In the genomic region with DNA sequence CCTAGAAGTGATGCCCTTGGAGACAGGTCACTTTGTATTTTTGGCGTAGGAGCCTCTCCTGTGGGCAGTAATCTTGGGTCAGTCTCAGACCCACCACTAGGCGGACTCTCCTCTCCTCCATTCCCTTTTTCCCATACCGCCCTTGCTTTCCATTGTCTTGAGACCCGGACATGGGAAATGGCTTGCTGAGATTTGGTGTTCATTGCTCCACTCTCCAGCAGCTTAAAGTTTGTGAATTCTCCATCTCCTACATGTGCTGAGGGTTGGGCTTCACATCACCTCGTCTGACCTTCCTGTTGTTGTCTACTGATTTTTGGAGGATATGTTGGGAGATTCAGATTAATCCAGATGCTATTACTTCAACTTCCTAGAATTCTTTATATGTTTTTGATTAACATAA, we compare ENCODE assay signal across 8 cellular contexts.
DNase-seq lines count a peak whose midpoint lies in the region; ATAC-seq and TF ChIP-seq lines count a peak whose summit lies in the region.

No MANE protein-coding gene starts in this region.

- POLR2A ChIA-PET in PC-9 (lab: Charles Lee; ENCODE audit: unreplicated experiment): no interaction called here
- POLR2A ChIA-PET in GM10248 (lab: Yijun Ruan, JAX): no interaction called here

- H3K9me3 ChIP-seq in PC-9 (ENCODE audit: insufficient read depth, low read depth) (no peaks in the 10 kb centered on the region), left ventricle myocardium inferior (replicated peaks) (no peaks in the 10 kb centered on the region), upper lobe of left lung (no peaks in the 10 kb centered on the region)

- no peaks in the 10 kb centered on the region for H3K9me2 ChIP-seq in PC-9 (ENCODE audit: insufficient read depth)

- no peak for TF ChIP-seq EP300 in upper lobe of left lung (IDR thresholded peaks at IDR 0.05)

- no peaks in the 10 kb centered on the region for H3K9me3 Mint-ChIP-seq in activated T-cell treated with anti-CD3 and anti-CD28 coated beads, Interleukin-2, amount 50 U/mL, for 24 hours

- WGBS in upper lobe of left lung, 2 donors: 61% methylated on average over 5 of the region's 5 CpGs

- H3K79me2 ChIP-seq in PC-9 (ENCODE audit: low read depth): no peaks in the 10 kb centered on the region

- TF ChIP-seq CTCF in GM12872 (IDR thresholded peaks at IDR 0.05; ENCODE audit: insufficient read depth, low read depth, low read length) (peak; percentile 75), PC-9 (conservative IDR thresholded peaks at IDR 0.05) (peak; percentile 69), left ventricle myocardium inferior (IDR thresholded peaks at IDR 0.05; ENCODE audit: borderline replicate concordance) (peak; percentile 60), upper lobe of left lung (IDR thresholded peaks at IDR 0.05) (peak in 3 of 6 experiments; percentile 21 to 42 (median 31)), GM10248 (IDR thresholded peaks at IDR 0.05; ENCODE audit: control extremely low read depth, extremely low read depth, low read depth, missing control alignments) (no peak)

- no peak for TF ChIP-seq POLR2A in upper lobe of left lung (IDR thresholded peaks at IDR 0.05)

- H3K27ac Mint-ChIP-seq in activated T-cell treated with anti-CD3 and anti-CD28 coated beads, Interleukin-2, amount 50 U/mL, for 24 hours: no peak overlapping the region

- CTCF ChIA-PET in PC-9 (lab: Charles Lee) (no interaction called here), GM10248 (lab: Yijun Ruan, JAX) (interaction anchor here (0.9 to 1.9 kb wide), 2 partner anchors 12 to 21 kb away, joined by 3 to 4 read pairs; no protein-coding TSS in a partner anchor)

- no peaks in the 10 kb centered on the region for H3K36me3 ChIP-seq in PC-9 (ENCODE audit: low read depth)
- H3K36me3 ChIP-seq in left ventricle myocardium inferior: no peaks in the 10 kb centered on the region
- H3K36me3 ChIP-seq in upper lobe of left lung: no peaks in the 10 kb centered on the region

- H3K27me3 ChIP-seq in PC-9 (ENCODE audit: insufficient read depth, low read depth): no peaks in the 10 kb centered on the region
- no peaks in the 10 kb centered on the region for H3K27me3 ChIP-seq in left ventricle myocardium inferior (ENCODE audit: low read depth)
- H3K27me3 ChIP-seq in upper lobe of left lung: no peaks in the 10 kb centered on the region

- no peaks in the 10 kb centered on the region for H4K20me1 ChIP-seq in PC-9 (ENCODE audit: insufficient read depth)

- H3F3A ChIP-seq in PC-9 (ENCODE audit: insufficient read depth, low read depth): no peaks in the 10 kb centered on the region

- peak; percentile 28 for DNase-seq in 8988T
- peak in 1 of 2 experiments; percentile 26 for DNase-seq in PC-9
- DNase-seq in left ventricle myocardium inferior: no peak
- DNase-seq in NCI-H1436 (lab: John Stamatoyannopoulos, UW): no peak
- no peak for DNase-seq in activated T-cell treated with anti-CD3 and anti-CD28 coated beads, Interleukin-2, amount 50 U/mL, for 24 hours
- no peak for DNase-seq in upper lobe of left lung
- DNase-seq in GM10248 (ENCODE audit: extremely low spot score): no peak

- ATAC-seq in upper lobe of left lung (ENCODE audit: low FRiP score in 2 of 2): no peak

- intact Hi-C loops in PC-9 (cut with micrococcal nuclease; ENCODE audit: unreplicated experiment): no loop called here
- intact Hi-C loops in left ventricle myocardium inferior (cut with micrococcal nuclease): no loop called here

- H3K4me2 ChIP-seq in PC-9: no peak overlapping the region

- H2AFZ ChIP-seq in PC-9: no peak overlapping the region

- no peak overlapping the region for H3K4me3 Mint-ChIP-seq in activated T-cell treated with anti-CD3 and anti-CD28 coated beads, Interleukin-2, amount 50 U/mL, for 24 hours

- H3K4me3 ChIP-seq in PC-9 (no peak overlapping the region), left ventricle myocardium inferior (no peak overlapping the region), upper lobe of left lung (no peak overlapping the region)

- no TSS peak for BruUV-seq in PC-9 (replicated peaks; lab: Mats Ljungman, UMichigan)

- H3K27ac ChIP-seq in PC-9: no peak overlapping the region
- H3K27ac ChIP-seq in left ventricle myocardium inferior (replicated peaks): peak overlapping the region; percentile 87
- H3K27ac ChIP-seq in upper lobe of left lung: peak overlapping the region in 1 of 4 donors; percentile 35

- H3K4me1 ChIP-seq in PC-9 (replicated peaks; ENCODE audit: insufficient read depth) (no peaks in the 10 kb centered on the region), left ventricle myocardium inferior (peaks cover 32% of the 10 kb centered on the region), upper lobe of left lung (no peaks in the 10 kb centered on the region)

- no peaks in the 10 kb centered on the region for H3K36me3 Mint-ChIP-seq in activated T-cell treated with anti-CD3 and anti-CD28 coated beads, Interleukin-2, amount 50 U/mL, for 24 hours (ENCODE audit: low read depth)

- H3K27me3 Mint-ChIP-seq in activated T-cell treated with anti-CD3 and anti-CD28 coated beads, Interleukin-2, amount 50 U/mL, for 24 hours: no peaks in the 10 kb centered on the region

- H3K4me1 Mint-ChIP-seq in activated T-cell treated with anti-CD3 and anti-CD28 coated beads, Interleukin-2, amount 50 U/mL, for 24 hours (ENCODE audit: low read depth): no peaks in the 10 kb centered on the region
